Comparison of ENCODE assay signal across 31 cellular contexts in the genomic region with DNA sequence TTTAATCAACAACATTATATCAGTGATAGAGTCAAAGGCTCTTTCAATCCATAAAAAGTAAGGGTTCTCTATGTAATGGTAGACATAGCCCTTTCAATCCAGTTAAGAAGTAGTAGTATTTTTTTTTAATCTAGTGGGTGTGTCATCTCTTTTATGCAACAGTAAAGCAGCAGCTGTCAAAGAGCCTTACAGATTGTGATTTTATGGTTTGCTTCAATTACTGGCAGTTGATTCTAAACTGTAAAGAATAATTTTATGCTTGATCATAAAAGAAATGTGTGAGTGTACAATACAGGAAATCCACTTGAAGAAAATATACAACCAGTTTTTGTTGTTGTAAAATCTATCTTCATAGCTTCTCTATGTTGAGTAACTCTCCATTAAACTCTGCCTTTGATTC.
"Had no signal": no experiment of that assay in that cellular context is flagged by ENCODE, and none has a peak within 500 bp of the region (broad histone marks: within the 10 kb centered on the region; RNA-seq: fewer than 3 reads in every experiment).

No MANE protein-coding gene starts in this region.

- H3K36me3 ChIP-seq: brain microvascular endothelial cell, esophagus muscularis mucosa, gastrocnemius medialis, heart left ventricle had no signal

- H3K4me3 ChIP-seq: esophagus muscularis mucosa, gastrocnemius medialis, heart left ventricle had no signal

- FAIRE-seq: astrocyte, bronchial epithelial cell had no signal

- H3K27me3 ChIP-seq: brain microvascular endothelial cell, esophagus muscularis mucosa, gastrocnemius medialis had no signal

- H3K9me3 Mint-ChIP-seq: activated CD4-positive, alpha-beta T cell treated with anti-CD3 and anti-CD28 coated beads, Interleukin-2, amount 10 ng/mL, durations not matched to agents 24 days and 14 days; activated T-helper 1 cell treated with anti-CD3 and anti-CD28 coated beads, Interleukin-12 subunit alpha, Interleukin-12 subunit beta, Interleukin-2, Interleukin-4 antibody, amounts not matched to agents 30 ng/mL and 10 ng/mL and 1 ng/mL, durations not matched to agents 14 hours and 24 hours and 36 hours had no signal

- ATAC-seq: activated CD4-positive, alpha-beta T cell treated with anti-CD3 and anti-CD28 coated beads for 36 hours; activated CD8-positive, alpha-beta memory T cell treated with anti-CD3 and anti-CD28 coated beads, Interleukin-2, amount 10 ng/mL, durations not matched to agents 7 days and 5 days; activated CD8-positive, alpha-beta T cell treated with anti-CD3 and anti-CD28 coated beads, Interleukin-2, amount 10 ng/mL, durations not matched to agents 7 days and 5 days; effector memory CD8-positive, alpha-beta T cell; foreskin keratinocyte; gastrocnemius medialis; heart left ventricle had no signal

- H3K27ac Mint-ChIP-seq: activated CD4-positive, alpha-beta memory T cell treated with anti-CD3 and anti-CD28 coated beads for 36 hours; activated CD4-positive, alpha-beta T cell treated with anti-CD3 and anti-CD28 coated beads for 36 hours; activated CD4-positive, alpha-beta T cell treated with anti-CD3 and anti-CD28 coated beads, Interleukin-2, amount 10 ng/mL, durations not matched to agents 24 days and 14 days; activated CD8-positive, alpha-beta memory T cell treated with anti-CD3 and anti-CD28 coated beads, Interleukin-2, amount 10 ng/mL, durations not matched to agents 7 days and 5 days; activated CD8-positive, alpha-beta T cell treated with anti-CD3 and anti-CD28 coated beads, Interleukin-2, amount 10 ng/mL, durations not matched to agents 7 days and 5 days; activated naive CD4-positive, alpha-beta T cell treated with anti-CD3 and anti-CD28 coated beads, Interleukin-2, amount 10 ng/mL, durations not matched to agents 7 days and 5 days; activated naive CD8-positive, alpha-beta T cell; activated T-helper 1 cell treated with anti-CD3 and anti-CD28 coated beads, Interleukin-12 subunit alpha, Interleukin-12 subunit beta, Interleukin-2, Interleukin-4 antibody, amounts not matched to agents 30 ng/mL and 10 ng/mL and 1 ng/mL, durations not matched to agents 14 hours and 24 hours and 36 hours; activated T-helper 2 cell treated with anti-CD3 and anti-CD28 coated beads, Interferon-gamma antibody, Interleukin-2, Interleukin-4, amounts not matched to agents 10 μg/mL and 5 μg/mL and 100 μg/mL, durations not matched to agents 14 hours and 24 hours and 36 hours; effector memory CD8-positive, alpha-beta T cell had no signal

- DNase-seq: activated CD4-positive, alpha-beta memory T cell treated with anti-CD3 and anti-CD28 coated beads for 36 hours; activated CD4-positive, alpha-beta T cell treated with anti-CD3 and anti-CD28 coated beads for 36 hours; activated CD4-positive, alpha-beta T cell treated with anti-CD3 and anti-CD28 coated beads, Interleukin-2, amount 10 ng/mL, durations not matched to agents 24 days and 14 days; activated CD4-positive, CD25-positive, alpha-beta regulatory T cell; activated CD4-positive, CD25-positive, alpha-beta regulatory T cell treated with anti-CD3 and anti-CD28 coated beads, Interleukin-2, amount 50 U/mL, for 72 hours; activated CD8-positive, alpha-beta memory T cell treated with anti-CD3 and anti-CD28 coated beads, Interleukin-2, amount 10 ng/mL, durations not matched to agents 7 days and 5 days; activated CD8-positive, alpha-beta memory T cell treated with anti-CD3 and anti-CD28 coated beads, Interleukin-2, amount 50 U/mL, for 4 hours; activated CD8-positive, alpha-beta T cell treated with anti-CD3 and anti-CD28 coated beads, Interleukin-2, amount 10 ng/mL, durations not matched to agents 7 days and 5 days; activated effector memory CD4-positive, alpha-beta T cell treated with anti-CD3 and anti-CD28 coated beads, Interleukin-2, amount 50 U/mL, for 16 hours; activated naive CD4-positive, alpha-beta T cell treated with anti-CD3 and anti-CD28 coated beads, Interleukin-2, amount 10 ng/mL, durations not matched to agents 7 days and 5 days; activated T-cell treated with anti-CD3 and anti-CD28 coated beads, Interleukin-2, amount 50 U/mL, for 1 hour; activated T-cell treated with anti-CD3 and anti-CD28 coated beads, Interleukin-2, amount 50 U/mL, for 48 hours; amniotic stem cell; anterior cingulate cortex; brain microvascular endothelial cell; cortex of kidney; dermis blood vessel endothelial cell; effector CD4-positive, alpha-beta T cell; effector memory CD8-positive, alpha-beta T cell; erythroblast; foreskin keratinocyte; gastrocnemius medialis; glutamatergic neuron; heart left ventricle; T-helper 2 cell had no signal

- H3K36me3 Mint-ChIP-seq: activated CD4-positive, alpha-beta memory T cell treated with anti-CD3 and anti-CD28 coated beads for 36 hours; activated CD8-positive, alpha-beta memory T cell treated with anti-CD3 and anti-CD28 coated beads, Interleukin-2, amount 10 ng/mL, durations not matched to agents 7 days and 5 days; activated naive CD4-positive, alpha-beta T cell treated with anti-CD3 and anti-CD28 coated beads, Interleukin-2, amount 10 ng/mL, durations not matched to agents 7 days and 5 days; activated naive CD8-positive, alpha-beta T cell had no signal

- H3K9me3 ChIP-seq: gastrocnemius medialis had no signal

- H3K4me1 ChIP-seq: esophagus muscularis mucosa, foreskin keratinocyte, gastrocnemius medialis, heart left ventricle had no signal

- H3K27ac ChIP-seq: brain microvascular endothelial cell, esophagus muscularis mucosa, foreskin keratinocyte, gastrocnemius medialis, heart left ventricle had no signal
